In the genomic region with DNA sequence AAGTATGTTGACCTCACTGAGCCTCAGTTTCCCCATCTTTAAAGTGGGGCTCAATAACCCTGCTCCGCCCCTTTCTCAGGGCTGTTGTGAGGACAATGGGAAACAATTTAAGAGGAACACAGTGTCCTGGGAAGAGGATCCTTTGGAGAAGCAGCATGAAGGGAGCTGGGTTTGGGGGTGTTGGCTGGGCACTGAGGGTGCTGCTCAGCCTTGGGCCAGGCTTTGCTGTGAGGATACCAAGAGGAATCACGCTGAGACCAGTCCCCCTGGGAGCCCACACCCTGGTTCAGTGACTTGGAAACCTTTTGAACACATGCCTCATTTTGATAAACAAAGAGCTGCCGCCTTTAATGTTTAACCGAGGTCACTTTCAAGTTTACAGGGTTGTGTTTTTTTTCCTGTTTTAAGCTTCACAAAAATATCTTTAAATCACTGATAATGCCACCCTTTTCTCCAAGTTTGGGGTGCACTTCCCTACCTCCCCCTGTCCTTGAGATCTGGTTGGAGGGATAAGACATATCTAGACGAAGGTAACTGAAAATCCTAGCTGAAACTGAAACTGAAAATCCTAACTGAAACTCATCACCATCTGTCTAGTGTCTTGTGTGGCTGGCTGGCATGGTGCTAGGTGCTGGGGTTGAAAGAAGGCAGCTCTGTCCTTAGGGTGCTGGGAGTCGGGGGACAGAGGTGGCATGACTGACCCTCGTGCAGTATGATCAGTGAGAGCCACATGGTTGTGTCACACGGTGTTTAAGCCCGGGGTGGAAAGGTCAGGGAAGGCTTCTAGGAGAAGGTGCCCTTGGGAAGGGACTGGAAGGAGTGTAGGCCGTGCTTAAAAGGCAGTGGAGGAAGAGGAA, we compare ENCODE assay signal across 1 cellular context.
TF ChIP-seq lines count a peak whose summit lies in the region.

No MANE protein-coding gene starts in this region.

TF ChIP-seq in endothelial cell of umbilical vein, 7 proteins besides CTCF, POLR2A, EP300 and RAD21:
- TF ChIP-seq JUN (IDR thresholded peaks at IDR 0.05; ENCODE audit: borderline replicate concordance, insufficient read depth, insufficient read length, low read depth) (no peak), EZH2 (IDR thresholded peaks at IDR 0.05; ENCODE audit: borderline replicate concordance, low read depth, low read length, severe bottlenecking) (no peak), MYC (IDR thresholded peaks at IDR 0.05; ENCODE audit: low read depth, low read length) (no peak), GATA2 (IDR thresholded peaks at IDR 0.05; ENCODE audit: insufficient read depth, insufficient read length, low read depth, low read length) (no peak), FOS (IDR thresholded peaks at IDR 0.05; ENCODE audit: borderline replicate concordance, insufficient read depth, low read length) (no peak), POLR2AphosphoS5 (IDR thresholded peaks at IDR 0.05; ENCODE audit: insufficient read depth, low read depth, low read length) (no peak)
- TF ChIP-seq, protein P1, sequence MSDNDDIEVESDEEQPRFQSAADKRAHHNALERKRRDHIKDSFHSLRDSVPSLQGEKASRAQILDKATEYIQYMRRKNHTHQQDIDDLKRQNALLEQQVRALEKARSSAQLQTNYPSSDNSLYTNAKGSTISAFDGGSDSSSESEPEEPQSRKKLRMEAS (IDR thresholded peaks at IDR 0.05; ENCODE audit: insufficient read depth, insufficient read length): no peak
TF ChIP-seq in endothelial cell of umbilical vein: peak in this region for 0.
